8 cellular contexts compared by ENCODE assay signal in genomic region chr18:33440011-33440383, GRCh38. TPM values are rescaled to one million over a fixed set of nuclear protein-coding genes. Genes with fewer than 3 reads are reported as not detected.
A peak's percentile ranks its signal among the peaks of the same experiment; 100 is the strongest.
DNase-seq lines count a peak whose midpoint lies in the region; ATAC-seq and TF ChIP-seq lines count a peak whose summit lies in the region.

No MANE protein-coding gene starts in this region.

- peak; percentile 94 for ATAC-seq in left lung
- no peak for ATAC-seq in GM19397 (IDR thresholded peaks at IDR 0.05; ENCODE audit: unreplicated experiment)
- no peak for ATAC-seq in HG03095 (IDR thresholded peaks at IDR 0.05; ENCODE audit: unreplicated experiment)

- peak; percentile 45 for DNase-seq in GM10266 (ENCODE audit: extremely low spot score)
- peak; percentile 32 for DNase-seq in NCI-H460 (ENCODE audit: extremely low read depth, low read depth)
- peak; percentile 46 for DNase-seq in dermis blood vessel endothelial cell
- DNase-seq in left lung: peak in 1 of 2 donors; percentile 34
- peak; percentile 51 for DNase-seq in ureter (ENCODE audit: low spot score)
- DNase-seq in NK-92 treated with Interleukin-12 subunit alpha and Interleukin-12 subunit beta, amount 100 ng/mL, for 24 hours (lab: John Stamatoyannopoulos, UW): no peak

- H3K4me3 ChIP-seq in left lung: peak overlapping the region in 1 of 2 donors; percentile 31

- TF ChIP-seq CTCF in GM10266 (IDR thresholded peaks at IDR 0.05; ENCODE audit: control insufficient read depth, insufficient read depth, low read depth, missing control alignments) (no peak), left lung (IDR thresholded peaks at IDR 0.05) (peak; percentile 7 to 27)

- H3K27ac ChIP-seq in left lung: no peak overlapping the region

- H3K36me3 ChIP-seq in left lung: no peaks in the 10 kb centered on the region

- peaks cover 4 to 31% of the 10 kb centered on the region in 2 donors for H3K27me3 ChIP-seq in left lung

- intact Hi-C loops in left lung (cut with DNase I): no loop called here

- no peaks in the 10 kb centered on the region for H3K4me1 ChIP-seq in left lung

- no peaks in the 10 kb centered on the region for H3K9me3 ChIP-seq in left lung

RNA-seq across cellular contexts. Expression of gene CCDC178, which starts 0.5 kb away (rescaled TPM):
- total RNA-seq in NCI-H460 (2014; rRNA removed; shearing (Covaris generic)): 0.42 TPM in 1 of 2 replicates, not detected in the other
- not detected in 2 replicates for polyA plus RNA-seq in NCI-H460 (2014; cell fraction: nucleus; rRNA removed)
- total RNA-seq in dermis blood vessel endothelial cell (1.2 and 2.2 TPM in 2 replicates), left lung (under 1 TPM in 1 of 2 donors, not detected in 1; 0.73 TPM), ureter (1.9 TPM)
